1 cellular context compared by ENCODE assay signal in the genomic region with DNA sequence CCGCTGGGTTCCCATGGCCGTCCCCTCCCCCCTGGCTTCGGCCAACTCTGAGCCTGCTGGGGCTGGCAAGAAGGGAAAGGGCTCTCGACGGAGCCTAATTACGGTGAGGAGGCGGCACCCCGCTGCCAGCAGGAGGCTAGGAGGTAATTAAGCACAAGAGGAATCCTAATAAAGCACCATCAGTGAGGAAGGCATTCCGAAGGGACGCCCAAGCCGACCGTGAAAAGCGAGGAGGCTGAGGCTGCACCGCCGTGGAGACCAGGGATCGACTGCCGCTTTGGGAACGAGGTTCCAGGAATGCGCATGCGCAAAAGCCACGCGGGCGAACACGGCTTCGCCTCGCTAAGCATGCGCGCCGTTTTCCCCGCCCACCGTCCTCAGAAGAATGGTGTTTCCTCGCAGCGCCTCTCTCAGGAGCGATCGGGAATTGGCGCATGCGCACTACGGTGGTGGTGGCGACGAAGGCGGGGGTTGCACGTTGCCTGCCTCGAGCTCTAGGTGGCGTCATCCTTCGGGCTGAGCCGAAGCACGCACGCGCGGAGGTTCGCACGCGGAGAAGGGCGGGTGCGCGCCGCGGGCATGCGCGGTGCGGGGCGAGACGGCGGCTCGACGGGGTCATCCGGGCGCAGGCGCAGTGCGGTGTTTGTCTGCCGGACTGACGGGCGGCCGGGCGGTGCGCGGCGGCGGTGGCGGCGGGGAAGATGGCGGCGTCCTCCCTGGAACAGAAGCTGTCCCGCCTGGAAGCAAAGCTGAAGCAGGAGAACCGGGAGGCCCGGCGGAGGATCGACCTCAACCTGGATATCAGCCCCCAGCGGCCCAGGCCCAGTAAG.
A peak's percentile ranks its signal among the peaks of the same experiment; 100 is the strongest.
TF ChIP-seq lines count a peak whose summit lies in the region.

A gene (plus strand): TSS at position 634 of the 830 bp plus-strand sequence. CDS start 68 bp downstream, at position 702.

TF ChIP-seq in K562, 482 proteins besides CTCF, POLR2A, EP300 and RAD21 (continued from another document):
- TF ChIP-seq JUND (IDR thresholded peaks at IDR 0.05; ENCODE audit: borderline replicate concordance, low read depth, low read length) (peak; percentile 86), JUND (tag; IDR thresholded peaks at IDR 0.05; ENCODE audit: borderline replicate concordance, low read depth, low read length) (peak; percentile 32; the same call in 1 of the 3 replicates), ZBTB8A (IDR thresholded peaks at IDR 0.05; ENCODE audit: partially characterized antibody) (no peak), CCNT2 (IDR thresholded peaks at IDR 0.05; ENCODE audit: borderline replicate concordance, extremely low read depth, insufficient read length, low read depth, low read length) (peak; percentile 79), ARID2 (IDR thresholded peaks at IDR 0.05) (no peak), ZNF23 (CRISPR knock-in tag; IDR thresholded peaks at IDR 0.05) (no peak), KDM5B (IDR thresholded peaks at IDR 0.05; ENCODE audit: insufficient replicate concordance, low read depth, low read length) (peak; percentile 88), CBX5 (IDR thresholded peaks at IDR 0.05; ENCODE audit: borderline replicate concordance, low read depth) (0 out of 2 replicates have a peak, but pooled peaks have one; percentile 49), RNF2 (IDR thresholded peaks at IDR 0.05) (peak; percentile 68), MTA3 (IDR thresholded peaks at IDR 0.05; ENCODE audit: borderline replicate concordance) (peak; percentile 96)
- TF ChIP-seq, protein P1, sequence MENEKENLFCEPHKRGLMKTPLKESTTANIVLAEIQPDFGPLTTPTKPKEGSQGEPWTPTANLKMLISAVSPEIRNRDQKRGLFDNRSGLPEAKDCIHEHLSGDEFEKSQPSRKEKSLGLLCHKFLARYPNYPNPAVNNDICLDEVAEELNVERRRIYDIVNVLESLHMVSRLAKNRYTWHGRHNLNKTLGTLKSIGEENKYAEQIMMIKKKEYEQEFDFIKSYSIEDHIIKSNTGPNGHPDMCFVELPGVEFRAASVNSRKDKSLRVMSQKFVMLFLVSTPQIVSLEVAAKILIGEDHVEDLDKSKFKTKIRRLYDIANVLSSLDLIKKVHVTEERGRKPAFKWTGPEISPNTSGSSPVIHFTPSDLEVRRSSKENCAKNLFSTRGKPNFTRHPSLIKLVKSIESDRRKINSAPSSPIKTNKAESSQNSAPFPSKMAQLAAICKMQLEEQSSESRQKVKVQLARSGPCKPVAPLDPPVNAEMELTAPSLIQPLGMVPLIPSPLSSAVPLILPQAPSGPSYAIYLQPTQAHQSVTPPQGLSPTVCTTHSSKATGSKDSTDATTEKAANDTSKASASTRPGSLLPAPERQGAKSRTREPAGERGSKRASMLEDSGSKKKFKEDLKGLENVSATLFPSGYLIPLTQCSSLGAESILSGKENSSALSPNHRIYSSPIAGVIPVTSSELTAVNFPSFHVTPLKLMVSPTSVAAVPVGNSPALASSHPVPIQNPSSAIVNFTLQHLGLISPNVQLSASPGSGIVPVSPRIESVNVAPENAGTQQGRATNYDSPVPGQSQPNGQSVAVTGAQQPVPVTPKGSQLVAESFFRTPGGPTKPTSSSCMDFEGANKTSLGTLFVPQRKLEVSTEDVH (IDR thresholded peaks at IDR 0.05; ENCODE audit: low read depth, partially characterized antibody), result no peak
- TF ChIP-seq, protein P2, sequence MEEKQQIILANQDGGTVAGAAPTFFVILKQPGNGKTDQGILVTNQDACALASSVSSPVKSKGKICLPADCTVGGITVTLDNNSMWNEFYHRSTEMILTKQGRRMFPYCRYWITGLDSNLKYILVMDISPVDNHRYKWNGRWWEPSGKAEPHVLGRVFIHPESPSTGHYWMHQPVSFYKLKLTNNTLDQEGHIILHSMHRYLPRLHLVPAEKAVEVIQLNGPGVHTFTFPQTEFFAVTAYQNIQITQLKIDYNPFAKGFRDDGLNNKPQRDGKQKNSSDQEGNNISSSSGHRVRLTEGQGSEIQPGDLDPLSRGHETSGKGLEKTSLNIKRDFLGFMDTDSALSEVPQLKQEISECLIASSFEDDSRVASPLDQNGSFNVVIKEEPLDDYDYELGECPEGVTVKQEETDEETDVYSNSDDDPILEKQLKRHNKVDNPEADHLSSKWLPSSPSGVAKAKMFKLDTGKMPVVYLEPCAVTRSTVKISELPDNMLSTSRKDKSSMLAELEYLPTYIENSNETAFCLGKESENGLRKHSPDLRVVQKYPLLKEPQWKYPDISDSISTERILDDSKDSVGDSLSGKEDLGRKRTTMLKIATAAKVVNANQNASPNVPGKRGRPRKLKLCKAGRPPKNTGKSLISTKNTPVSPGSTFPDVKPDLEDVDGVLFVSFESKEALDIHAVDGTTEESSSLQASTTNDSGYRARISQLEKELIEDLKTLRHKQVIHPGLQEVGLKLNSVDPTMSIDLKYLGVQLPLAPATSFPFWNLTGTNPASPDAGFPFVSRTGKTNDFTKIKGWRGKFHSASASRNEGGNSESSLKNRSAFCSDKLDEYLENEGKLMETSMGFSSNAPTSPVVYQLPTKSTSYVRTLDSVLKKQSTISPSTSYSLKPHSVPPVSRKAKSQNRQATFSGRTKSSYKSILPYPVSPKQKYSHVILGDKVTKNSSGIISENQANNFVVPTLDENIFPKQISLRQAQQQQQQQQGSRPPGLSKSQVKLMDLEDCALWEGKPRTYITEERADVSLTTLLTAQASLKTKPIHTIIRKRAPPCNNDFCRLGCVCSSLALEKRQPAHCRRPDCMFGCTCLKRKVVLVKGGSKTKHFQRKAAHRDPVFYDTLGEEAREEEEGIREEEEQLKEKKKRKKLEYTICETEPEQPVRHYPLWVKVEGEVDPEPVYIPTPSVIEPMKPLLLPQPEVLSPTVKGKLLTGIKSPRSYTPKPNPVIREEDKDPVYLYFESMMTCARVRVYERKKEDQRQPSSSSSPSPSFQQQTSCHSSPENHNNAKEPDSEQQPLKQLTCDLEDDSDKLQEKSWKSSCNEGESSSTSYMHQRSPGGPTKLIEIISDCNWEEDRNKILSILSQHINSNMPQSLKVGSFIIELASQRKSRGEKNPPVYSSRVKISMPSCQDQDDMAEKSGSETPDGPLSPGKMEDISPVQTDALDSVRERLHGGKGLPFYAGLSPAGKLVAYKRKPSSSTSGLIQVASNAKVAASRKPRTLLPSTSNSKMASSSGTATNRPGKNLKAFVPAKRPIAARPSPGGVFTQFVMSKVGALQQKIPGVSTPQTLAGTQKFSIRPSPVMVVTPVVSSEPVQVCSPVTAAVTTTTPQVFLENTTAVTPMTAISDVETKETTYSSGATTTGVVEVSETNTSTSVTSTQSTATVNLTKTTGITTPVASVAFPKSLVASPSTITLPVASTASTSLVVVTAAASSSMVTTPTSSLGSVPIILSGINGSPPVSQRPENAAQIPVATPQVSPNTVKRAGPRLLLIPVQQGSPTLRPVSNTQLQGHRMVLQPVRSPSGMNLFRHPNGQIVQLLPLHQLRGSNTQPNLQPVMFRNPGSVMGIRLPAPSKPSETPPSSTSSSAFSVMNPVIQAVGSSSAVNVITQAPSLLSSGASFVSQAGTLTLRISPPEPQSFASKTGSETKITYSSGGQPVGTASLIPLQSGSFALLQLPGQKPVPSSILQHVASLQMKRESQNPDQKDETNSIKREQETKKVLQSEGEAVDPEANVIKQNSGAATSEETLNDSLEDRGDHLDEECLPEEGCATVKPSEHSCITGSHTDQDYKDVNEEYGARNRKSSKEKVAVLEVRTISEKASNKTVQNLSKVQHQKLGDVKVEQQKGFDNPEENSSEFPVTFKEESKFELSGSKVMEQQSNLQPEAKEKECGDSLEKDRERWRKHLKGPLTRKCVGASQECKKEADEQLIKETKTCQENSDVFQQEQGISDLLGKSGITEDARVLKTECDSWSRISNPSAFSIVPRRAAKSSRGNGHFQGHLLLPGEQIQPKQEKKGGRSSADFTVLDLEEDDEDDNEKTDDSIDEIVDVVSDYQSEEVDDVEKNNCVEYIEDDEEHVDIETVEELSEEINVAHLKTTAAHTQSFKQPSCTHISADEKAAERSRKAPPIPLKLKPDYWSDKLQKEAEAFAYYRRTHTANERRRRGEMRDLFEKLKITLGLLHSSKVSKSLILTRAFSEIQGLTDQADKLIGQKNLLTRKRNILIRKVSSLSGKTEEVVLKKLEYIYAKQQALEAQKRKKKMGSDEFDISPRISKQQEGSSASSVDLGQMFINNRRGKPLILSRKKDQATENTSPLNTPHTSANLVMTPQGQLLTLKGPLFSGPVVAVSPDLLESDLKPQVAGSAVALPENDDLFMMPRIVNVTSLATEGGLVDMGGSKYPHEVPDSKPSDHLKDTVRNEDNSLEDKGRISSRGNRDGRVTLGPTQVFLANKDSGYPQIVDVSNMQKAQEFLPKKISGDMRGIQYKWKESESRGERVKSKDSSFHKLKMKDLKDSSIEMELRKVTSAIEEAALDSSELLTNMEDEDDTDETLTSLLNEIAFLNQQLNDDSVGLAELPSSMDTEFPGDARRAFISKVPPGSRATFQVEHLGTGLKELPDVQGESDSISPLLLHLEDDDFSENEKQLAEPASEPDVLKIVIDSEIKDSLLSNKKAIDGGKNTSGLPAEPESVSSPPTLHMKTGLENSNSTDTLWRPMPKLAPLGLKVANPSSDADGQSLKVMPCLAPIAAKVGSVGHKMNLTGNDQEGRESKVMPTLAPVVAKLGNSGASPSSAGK (IDR thresholded peaks at IDR 0.05), result peak; percentile 97
TF ChIP-seq in K562: peak in this region for 111.
